Comparison of ENCODE assay signal across 8 cellular contexts in the genomic region with DNA sequence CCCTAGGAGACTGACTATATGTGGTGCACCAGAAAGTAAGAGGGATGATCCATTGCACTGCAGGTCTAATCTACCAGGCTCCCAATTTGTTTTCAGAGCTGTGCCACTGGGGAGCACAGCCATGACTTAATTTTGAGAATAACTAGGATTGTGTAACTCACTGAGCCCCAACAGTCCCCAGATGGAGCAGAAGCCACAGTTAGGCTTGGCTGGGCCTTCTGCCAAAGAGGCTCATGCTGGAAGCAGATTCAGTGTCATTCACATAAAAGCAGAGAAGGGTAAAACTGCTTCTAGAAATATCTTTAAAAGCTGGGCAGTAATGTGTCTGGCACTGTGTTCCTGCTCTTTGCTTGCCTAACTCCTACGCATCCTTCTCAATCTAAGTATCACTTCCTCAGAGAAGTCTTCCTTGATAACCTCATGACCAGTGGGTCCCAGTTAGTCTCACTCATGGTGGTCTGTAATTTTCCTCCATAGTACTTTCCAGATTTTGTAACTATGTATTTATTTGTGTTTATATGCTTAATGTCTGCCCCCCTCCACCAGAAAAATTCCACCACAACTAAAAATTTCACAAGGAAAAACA. TPM values are rescaled to one million over a fixed set of nuclear protein-coding genes. Genes with fewer than 3 reads are reported as not detected.
A peak's percentile ranks its signal among the peaks of the same experiment; 100 is the strongest.
DNase-seq lines count a peak whose midpoint lies in the region; ATAC-seq, FAIRE-seq and TF ChIP-seq lines count a peak whose summit lies in the region.

No MANE protein-coding gene starts in this region.

- peak overlapping the region in 9 of 10 donors; percentile 51 to 83 (median 68) for H3K27ac ChIP-seq in heart right ventricle
- H3K27ac ChIP-seq in stomach smooth muscle (ENCODE audit: low read length), result peak overlapping the region; percentile 24

- ATAC-seq in activated B cell treated with CpG ODN at 0.5 μM for 24 hours (ENCODE audit: low read depth) (no peak), heart right ventricle (peak in 7 of 8 donors; percentile 30 to 51 (median 43)), GM21526 (IDR thresholded peaks at IDR 0.05; ENCODE audit: low FRiP score, unreplicated experiment) (no peak)

- H3K9me3 ChIP-seq in heart right ventricle, result no peaks in the 10 kb centered on the region
- H3K9me3 ChIP-seq in stomach smooth muscle (ENCODE audit: control insufficient read depth in 2 of 2, low read length in 2 of 2), result no peaks in the 10 kb centered on the region

- intact Hi-C loops in activated B cell treated with CpG ODN at 0.5 μM for 24 hours (cut with micrococcal nuclease) (no loop called here), heart right ventricle (cut with DNase I) (loop anchor here in 5 of 10 donors (5.0 to 10.0 kb wide), 4 partner anchors 38 to 61 kb away; a partner anchor contains a TSS)

- TF ChIP-seq CTCF in activated B cell treated with CpG ODN at 0.5 μM for 24 hours (IDR thresholded peaks at IDR 0.05), result no peak
- TF ChIP-seq CTCF in heart right ventricle (IDR thresholded peaks at IDR 0.05), result no peak

- peaks cover 11 to 56% (median 35%) of the 10 kb centered on the region in 9 donors for H3K4me1 ChIP-seq in heart right ventricle
- peaks cover 29% of the 10 kb centered on the region for H3K4me1 ChIP-seq in stomach smooth muscle (ENCODE audit: control insufficient read depth, insufficient read depth, low read length)

- no peaks in the 10 kb centered on the region for H3K9me3 Mint-ChIP-seq in activated B cell treated with CpG ODN at 0.5 μM for 24 hours

- H3K4me3 Mint-ChIP-seq in activated B cell treated with CpG ODN at 0.5 μM for 24 hours, result no peak overlapping the region

- H3K36me3 Mint-ChIP-seq in activated B cell treated with CpG ODN at 0.5 μM for 24 hours (ENCODE audit: low read depth), result peaks cover 54% of the 10 kb centered on the region

- no peak overlapping the region for H3K4me3 ChIP-seq in heart right ventricle
- H3K4me3 ChIP-seq in stomach smooth muscle (ENCODE audit: low read length in 2 of 2), result no peak overlapping the region

- CTCF ChIA-PET in activated B cell treated with CpG ODN at 0.5 μM for 24 hours (lab: Charles Lee), result interaction anchor here (1.2 kb wide), 1 partner anchor 20 kb away, joined by 3 read pairs; no protein-coding TSS in a partner anchor

- FAIRE-seq in RCC 7860 (lab: Jason Lieb, UNC), result no peak

- H3K27me3 Mint-ChIP-seq in activated B cell treated with CpG ODN at 0.5 μM for 24 hours, result no peaks in the 10 kb centered on the region

- H3K36me3 ChIP-seq in heart right ventricle (peaks cover 0 to 53% (median 4%) of the 10 kb centered on the region in 9 donors), stomach smooth muscle (ENCODE audit: control insufficient read depth in 2 of 2, insufficient read depth in 2 of 2, low read length in 2 of 2) (peaks cover 21 to 23% of the 10 kb centered on the region in 2 donors)

- POLR2A ChIA-PET in activated B cell treated with CpG ODN at 0.5 μM for 24 hours (lab: Charles Lee), result interaction anchor here (0.6 to 2.9 kb wide), 2 partner anchors 32 to 264 kb away, joined by 3 to 9 read pairs; a partner anchor contains a TSS

- H3K27ac Mint-ChIP-seq in activated B cell treated with CpG ODN at 0.5 μM for 24 hours, result peak overlapping the region; percentile 66

- no peak overlapping the region for H3K9ac ChIP-seq in stomach smooth muscle (ENCODE audit: low read length in 2 of 2)

- H3K27me3 ChIP-seq in heart right ventricle (no peaks in the 10 kb centered on the region), stomach smooth muscle (ENCODE audit: control insufficient read depth in 1 of 2, insufficient read depth in 2 of 2, low read length in 2 of 2) (no peaks in the 10 kb centered on the region)

- DNase-seq in NOMO-1 treated with DMSO at 0.1 percent for 48 hours (lab: John Stamatoyannopoulos, UW; ENCODE audit: unreplicated experiment) (peak; percentile 29), NOMO-1 treated with dmso at 0.1 percent for 144 hours (lab: John Stamatoyannopoulos, UW; ENCODE audit: unreplicated experiment) (no peak), activated B cell treated with CpG ODN at 0.5 μM for 24 hours (no peak), heart right ventricle (peak; percentile 62 to 67), RCC 7860 (ENCODE audit: low spot score) (no peak)
- DNase-seq in stimulated activated CD4-positive, alpha-beta T cell treated with anti-CD3 and anti-CD28 coated beads, Interleukin-4, amount 100 ng/mL, for 24 hours, result no peak

- peaks cover 48% of the 10 kb centered on the region for H3K4me1 Mint-ChIP-seq in activated B cell treated with CpG ODN at 0.5 μM for 24 hours

- WGBS in heart right ventricle, 2 donors, result 61 to 71% methylated on average over 1 of the region's 1 CpG

RNA-seq across cellular contexts. Expression of a gene that starts 20.3 kb away (rescaled TPM):
- total RNA-seq in activated B cell treated with CpG ODN at 0.5 μM for 24 hours, result 62.7 and 63.7 TPM in 2 replicates
- 10 to 100 TPM; 45.2 to 81.6 (median 60.8) TPM for total RNA-seq in heart right ventricle
- polyA plus RNA-seq in heart right ventricle, result 10 to 100 TPM; 15.5 to 29.3 TPM

RNA-seq across cellular contexts. Expression of a gene that starts 32.3 kb away (rescaled TPM):
- total RNA-seq in activated B cell treated with CpG ODN at 0.5 μM for 24 hours (59.8 and 62.7 TPM in 2 replicates), heart right ventricle (10 to 100 TPM; 35.2 to 69.6 (median 44.7) TPM)
- 10 to 100 TPM; 78.4 to 82.6 TPM for polyA plus RNA-seq in heart right ventricle

RNA-seq across cellular contexts. Expression of a gene that starts 42.0 kb away (rescaled TPM):
- 1.2 and 1.3 TPM in 2 replicates for total RNA-seq in activated B cell treated with CpG ODN at 0.5 μM for 24 hours
- 10 to 100 TPM in 3 of 10 donors, 1 to 10 TPM in 7; 4.6 to 16.0 (median 6.8) TPM for total RNA-seq in heart right ventricle
- 10 to 100 TPM; 25.2 to 38.9 TPM for polyA plus RNA-seq in heart right ventricle

RNA-seq across cellular contexts. Expression of a gene that starts 59.2 kb away (rescaled TPM):
- total RNA-seq in activated B cell treated with CpG ODN at 0.5 μM for 24 hours (9.9 and 11.5 TPM in 2 replicates), heart right ventricle (1 to 10 TPM; 1.1 to 3.3 (median 1.7) TPM)
- polyA plus RNA-seq in heart right ventricle, result 1 to 10 TPM in 1 of 2 donors, under 1 TPM in 1; 0.58 to 4.8 TPM

Comparison
In these comparisons a context has a peak if more than half of its experiments do, and no peak if none do; other contexts are left out.
1. DNase-seq: peak in NOMO-1 treated with DMSO at 0.1 percent for 48 hours (single experiment) and heart right ventricle (2 of 2); none in NOMO-1 treated with dmso at 0.1 percent for 144 hours (single experiment), activated B cell treated with CpG ODN at 0.5 μM for 24 hours (single experiment), RCC 7860 (single experiment) and stimulated activated CD4-positive, alpha-beta T cell treated with anti-CD3 and anti-CD28 coated beads, Interleukin-4, amount 100 ng/mL, for 24 hours (single experiment).
2. ATAC-seq: peak in heart right ventricle (7 of 8); none in activated B cell treated with CpG ODN at 0.5 μM for 24 hours (single experiment) and GM21526 (single experiment).